ENCODE assay signal across 9 cellular contexts in genomic region chr9:37324261-37324683, GRCh38.
DNase-seq lines count a peak whose midpoint lies in the region; ATAC-seq and TF ChIP-seq lines count a peak whose summit lies in the region.
"Had no signal": no experiment of that assay in that cellular context is flagged by ENCODE, and none has a peak within 500 bp of the region (broad histone marks: within the 10 kb centered on the region; RNA-seq: fewer than 3 reads in every experiment).

No MANE protein-coding gene starts in this region.

- CTCF ChIA-PET in activated CD4-positive, alpha-beta T cell treated with anti-CD3 and anti-CD28 coated beads for 36 hours (lab: Charles Lee) = interaction anchor here (0.6 to 1.5 kb wide), 7 partner anchors 13 to 820 kb away, joined by 3 to 6 read pairs (median 3); no protein-coding TSS in a partner anchor

- H3K9me3 Mint-ChIP-seq in chondrocyte (ENCODE audit: low read depth) (no peaks in the 10 kb centered on the region), HFFc6 (no peaks in the 10 kb centered on the region)
- H3K9me3 Mint-ChIP-seq in activated CD4-positive, alpha-beta T cell treated with anti-CD3 and anti-CD28 coated beads for 36 hours (ENCODE audit: low read depth) = no peaks in the 10 kb centered on the region

- POLR2A ChIA-PET in activated CD4-positive, alpha-beta T cell treated with anti-CD3 and anti-CD28 coated beads for 36 hours (lab: Charles Lee) = no interaction called here

- H3K4me1 Mint-ChIP-seq in chondrocyte (ENCODE audit: low read depth) = peaks cover 18% of the 10 kb centered on the region
- no peaks in the 10 kb centered on the region for H3K4me1 Mint-ChIP-seq in activated CD4-positive, alpha-beta T cell treated with anti-CD3 and anti-CD28 coated beads for 36 hours
- H3K4me1 Mint-ChIP-seq in HFFc6 (ENCODE audit: low read depth) = no peaks in the 10 kb centered on the region

- H3K27me3 Mint-ChIP-seq in chondrocyte (ENCODE audit: low read depth) (no peaks in the 10 kb centered on the region), HFFc6 (ENCODE audit: insufficient read depth) (peaks cover 2% of the 10 kb centered on the region)
- no peaks in the 10 kb centered on the region for H3K27me3 Mint-ChIP-seq in activated CD4-positive, alpha-beta T cell treated with anti-CD3 and anti-CD28 coated beads for 36 hours

- peak; percentile 54 for ATAC-seq in GM19438 (IDR thresholded peaks at IDR 0.05; ENCODE audit: low read depth, unreplicated experiment)
- peak; percentile 48 for ATAC-seq in HG03442 (IDR thresholded peaks at IDR 0.05; ENCODE audit: unreplicated experiment)
- ATAC-seq in activated CD4-positive, alpha-beta T cell treated with anti-CD3 and anti-CD28 coated beads for 36 hours = no peak

- peak overlapping the region; percentile 33 for H3K4me3 Mint-ChIP-seq in chondrocyte (ENCODE audit: unreplicated experiment)
- H3K4me3 Mint-ChIP-seq in activated CD4-positive, alpha-beta T cell treated with anti-CD3 and anti-CD28 coated beads for 36 hours = no peak overlapping the region
- H3K4me3 Mint-ChIP-seq in HFFc6 = no peak overlapping the region
- H3K4me3 Mint-ChIP-seq: T-helper 1 cell treated with Interleukin-12 subunit alpha and Interleukin-12 subunit beta and Interleukin-4 antibody, amounts not matched to agents 30 μg/mL and 1 μg/mL, for 36 hours had no signal

- TF ChIP-seq CTCF in chondrocyte (IDR thresholded peaks at IDR 0.05) (no peak), HFFc6 (IDR thresholded peaks at IDR 0.05) (no peak)

- DNase-seq in DMS153 treated with DMSO at 0.1 percent for 48 hours (lab: John Stamatoyannopoulos, UW; ENCODE audit: unreplicated experiment) (peak; percentile 77), chondrocyte (ENCODE audit: low spot score) (no peak), NK-92 (lab: John Stamatoyannopoulos, UW; ENCODE audit: unreplicated experiment) (no peak), HPDE6-E6E7 (ENCODE audit: extremely low spot score) (no peak), HFFc6 (no peak)
- DNase-seq in activated CD4-positive, alpha-beta T cell treated with anti-CD3 and anti-CD28 coated beads for 36 hours = no peak

- intact Hi-C loops in activated CD4-positive, alpha-beta T cell treated with anti-CD3 and anti-CD28 coated beads for 36 hours (cut with DNase I, micrococcal nuclease) = loop anchor here in 1 of 2 experiments (10.0 kb wide), 1 partner anchor 449 kb away; no protein-coding TSS in a partner anchor

- H3K27ac Mint-ChIP-seq in chondrocyte (ENCODE audit: unreplicated experiment) (peak overlapping the region; percentile 76), HFFc6 (no peak overlapping the region)
- H3K27ac Mint-ChIP-seq in activated CD4-positive, alpha-beta T cell treated with anti-CD3 and anti-CD28 coated beads for 36 hours = no peak overlapping the region
- H3K27ac Mint-ChIP-seq: T-helper 1 cell treated with Interleukin-12 subunit alpha and Interleukin-12 subunit beta and Interleukin-4 antibody, amounts not matched to agents 30 μg/mL and 1 μg/mL, for 36 hours had no signal

- H3K36me3 Mint-ChIP-seq in chondrocyte (ENCODE audit: low read depth) = peaks cover 4% of the 10 kb centered on the region
- peaks cover 13% of the 10 kb centered on the region for H3K36me3 Mint-ChIP-seq in activated CD4-positive, alpha-beta T cell treated with anti-CD3 and anti-CD28 coated beads for 36 hours (ENCODE audit: low read depth)
- H3K36me3 Mint-ChIP-seq in HFFc6 (ENCODE audit: low read depth) = peaks cover 11% of the 10 kb centered on the region
